Comparison of ENCODE assay signal across 8 cellular contexts in genomic region chr1:6614953-6615785, GRCh38. TPM values are rescaled to one million over a fixed set of nuclear protein-coding genes. Genes with fewer than 3 reads are reported as not detected.
DNase-seq lines count a peak whose midpoint lies in the region; ATAC-seq, FAIRE-seq and TF ChIP-seq lines count a peak whose summit lies in the region.

No MANE protein-coding gene starts in this region.

- peak overlapping the region; percentile 86 to 89 (median 87) for H3K4me3 Mint-ChIP-seq in brain

- H3K4ac ChIP-seq in mesendoderm (ENCODE audit: low read depth, low read length) = peak overlapping the region; percentile 91

- H3K27ac Mint-ChIP-seq in brain = peak overlapping the region; percentile 71 to 93 (median 82)

- H2BK120ac ChIP-seq in mesendoderm (ENCODE audit: low read depth, low read length) = peak overlapping the region; percentile 34

- H3K27me3 ChIP-seq in HUES48 (ENCODE audit: control insufficient read depth, insufficient read depth, low read length) (peaks cover 10% of the 10 kb centered on the region; the same call in 1 of the 2 replicates), mesendoderm (ENCODE audit: insufficient read depth, low read length, poor library complexity) (no peaks in the 10 kb centered on the region), vagina (no peaks in the 10 kb centered on the region)

- WGBS in A549 (ENCODE audit: missing lambda C conversion rate) = 75% methylated on average over 5 of the region's 78 CpGs
- WGBS in mesendoderm (ENCODE audit: extremely low coverage, insufficient coverage, low lambda C conversion rate) = no CpG with 5 or more reads among the region's 78 CpGs

- H3K23ac ChIP-seq in mesendoderm (ENCODE audit: low read length) = peak overlapping the region; percentile 66

- H3K79me2 ChIP-seq in mesendoderm (ENCODE audit: control insufficient read depth, insufficient read depth, low read length) = peaks cover 31% of the 10 kb centered on the region

- H3K36me3 Mint-ChIP-seq in brain = peaks cover 20% of the 10 kb centered on the region

- H2AK5ac ChIP-seq in mesendoderm (ENCODE audit: low read length) = no peak overlapping the region

- TF ChIP-seq POLR2A in A549 (IDR thresholded peaks at IDR 0.05; ENCODE audit: low read length) = no peak
- TF ChIP-seq POLR2A in vagina (IDR thresholded peaks at IDR 0.05) = no peak

- H3K9me3 Mint-ChIP-seq in brain = no peaks in the 10 kb centered on the region

- peak overlapping the region; percentile 44; the same call in 1 of the 2 replicates for H3K9ac ChIP-seq in HUES48 (ENCODE audit: low read depth, low read length)
- peak overlapping the region; percentile 80 for H3K9ac ChIP-seq in mesendoderm (ENCODE audit: low read length)

- DNase-seq in A549 (ENCODE audit: low read depth in 1 of 2, low spot score in 1 of 2) = no peak
- DNase-seq in mesendoderm = peak; percentile 18
- no peak for DNase-seq in vagina (ENCODE audit: extremely low spot score in 2 of 2)
- no peak for DNase-seq in effector CD8-positive, alpha-beta T cell (lab: John Stamatoyannopoulos, UW)

- CTCF ChIA-PET in A549 (lab: Yijun Ruan, JAX) = no interaction called here

- H3K79me1 ChIP-seq in mesendoderm (ENCODE audit: low read length) = peaks cover 10% of the 10 kb centered on the region

- H3K27me3 Mint-ChIP-seq in brain = peaks cover 4% of the 10 kb centered on the region

- H3K4me2 ChIP-seq in A549 (peak overlapping the region; percentile 94), mesendoderm (ENCODE audit: low read length) (peak overlapping the region; percentile 39)

- H3K18ac ChIP-seq in mesendoderm (ENCODE audit: low read length) = peak overlapping the region; percentile 98

- FAIRE-seq in A549 (lab: Jason Lieb, UNC) = no peak

- TF ChIP-seq RAD21 in A549 (conservative IDR thresholded peaks at IDR 0.05 in 1 of 2, IDR thresholded peaks at IDR 0.05 in 1 of 2) = no peak

- ATAC-seq in A549 (no peak), GM19328 (IDR thresholded peaks at IDR 0.05; ENCODE audit: unreplicated experiment) (no peak), GM18861 (IDR thresholded peaks at IDR 0.05; ENCODE audit: unreplicated experiment) (no peak)

- no peak overlapping the region for H2BK5ac ChIP-seq in mesendoderm (ENCODE audit: low read length)

- peaks cover 46% of the 10 kb centered on the region for H3K4me1 Mint-ChIP-seq in brain

- intact Hi-C loops in vagina (cut with DNase I) = no loop called here

- TF ChIP-seq EP300 in A549 (IDR thresholded peaks at IDR 0.05) = no peak

- no peak overlapping the region for H4K5ac ChIP-seq in mesendoderm (ENCODE audit: low read length)

- no peak overlapping the region for H2BK15ac ChIP-seq in mesendoderm (replicated peaks; ENCODE audit: low read depth)

- peak overlapping the region; percentile 99 for H3K4me3 ChIP-seq in A549
- H3K4me3 ChIP-seq in HUES48 (ENCODE audit: low read depth, low read length) = peak overlapping the region; percentile 70
- peak overlapping the region; percentile 58 for H3K4me3 ChIP-seq in mesendoderm (ENCODE audit: low read length)
- H3K4me3 ChIP-seq in vagina = peak overlapping the region; percentile 85 to 98

- H3K56ac ChIP-seq in mesendoderm (ENCODE audit: low read length) = peak overlapping the region; percentile 81

- TF ChIP-seq CTCF in A549 (IDR thresholded peaks at IDR 0.05) (no peak), brain (conservative IDR thresholded peaks at IDR 0.05) (no peak), vagina (IDR thresholded peaks at IDR 0.05) (no peak)

- H4K8ac ChIP-seq in mesendoderm (ENCODE audit: low read depth, low read length) = no peak overlapping the region

- H3K36me3 ChIP-seq in HUES48 (ENCODE audit: control insufficient read depth, insufficient read depth, low read length) = peaks cover 37% of the 10 kb centered on the region
- H3K36me3 ChIP-seq in mesendoderm (ENCODE audit: control insufficient read depth, insufficient read depth, low read length) = peaks cover 8% of the 10 kb centered on the region
- peaks cover 0 to 22% of the 10 kb centered on the region in 2 donors for H3K36me3 ChIP-seq in vagina

- H3K4me1 ChIP-seq in A549 = peaks cover 12% of the 10 kb centered on the region; the same call in 2 of the 3 replicates
- H3K4me1 ChIP-seq in HUES48 (ENCODE audit: control insufficient read depth, insufficient read depth, low read length) = 0 out of 2 replicates have a peak, but pooled peaks cover 4% of the 10 kb centered on the region
- H3K4me1 ChIP-seq in mesendoderm (ENCODE audit: control insufficient read depth, low read depth, low read length) = no peaks in the 10 kb centered on the region
- peaks cover 39% of the 10 kb centered on the region for H3K4me1 ChIP-seq in vagina

- peak overlapping the region; percentile 94 to 98 for H3K27ac ChIP-seq in A549
- H3K27ac ChIP-seq in HUES48 (ENCODE audit: low read depth, low read length) = peak overlapping the region; percentile 59
- no peak overlapping the region for H3K27ac ChIP-seq in mesendoderm (ENCODE audit: low read depth, low read length)
- peak overlapping the region; percentile 97 for H3K27ac ChIP-seq in vagina

- H3K9me3 ChIP-seq in A549 (no peaks in the 10 kb centered on the region), HUES48 (ENCODE audit: control insufficient read depth, insufficient read depth, low read length) (no peaks in the 10 kb centered on the region), vagina (no peaks in the 10 kb centered on the region)

- POLR2A ChIA-PET in A549 (lab: Yijun Ruan, JAX) = no interaction called here

TF ChIP-seq in A549, 52 proteins besides CTCF, POLR2A, EP300 and RAD21 (continues in another document):
- TF ChIP-seq HOXA7 (CRISPR knock-in tag; IDR thresholded peaks at IDR 0.05) (no peak), E2F6 (IDR thresholded peaks at IDR 0.05; ENCODE audit: borderline replicate concordance, low read depth) (no peak), EHMT2 (IDR thresholded peaks at IDR 0.05; ENCODE audit: low read depth) (no peak), CHD2 (IDR thresholded peaks at IDR 0.05; ENCODE audit: low read length, partially characterized antibody) (no peak), ZNF302 (CRISPR knock-in tag; IDR thresholded peaks at IDR 0.05) (no peak)

RNA-seq across cellular contexts. Expression of gene PHF13, which starts 1.6 kb away (rescaled TPM):
- polyA plus RNA-seq in A549 (2011; rRNA removed) (4.3 TPM in 2 replicates), A549 (2017; fragmentation: RNase III; extraction: RNeasy Plus Mini Kit Qiagen cat#74134 plus additional on column Dnase treatment) (8.9 to 10.5 TPM (median 10.4 TPM) in 3 replicates), brain (ENCODE audit: insufficient read depth, low read depth, low replicate concordance) (31.7 TPM)
- 3.1 and 3.7 TPM in 2 replicates for polyA plus RNA-seq in A549 (2012; cell fraction: cytosol; rRNA removed)
- 4.6 and 5.5 TPM in 2 replicates for polyA plus RNA-seq in A549 (2012; cell fraction: nucleus; rRNA removed)
- polyA minus RNA-seq in A549 (2011; rRNA and poly(A)+ RNA removed) = 3.9 and 4.2 TPM in 2 replicates
- polyA plus RNA-seq in mesendoderm (2013, experiment 1 of 2) = 14.6 TPM
- 14.9 TPM for polyA plus RNA-seq in mesendoderm (2013, experiment 2 of 2)
- 21.6 TPM for total RNA-seq in vagina

RNA-seq across cellular contexts. Expression of gene THAP3, which starts 9.5 kb away (rescaled TPM):
- polyA plus RNA-seq in A549 (2011; rRNA removed) (6.5 and 7.2 TPM in 2 replicates), A549 (2017; fragmentation: RNase III; extraction: RNeasy Plus Mini Kit Qiagen cat#74134 plus additional on column Dnase treatment) (10.8 to 12.5 TPM (median 12.0 TPM) in 3 replicates), brain (ENCODE audit: insufficient read depth, low read depth, low replicate concordance) (28.1 TPM)
- 11.4 and 14.1 TPM in 2 replicates for polyA plus RNA-seq in A549 (2012; cell fraction: cytosol; rRNA removed)
- 21.8 and 29.0 TPM in 2 replicates for polyA plus RNA-seq in A549 (2012; cell fraction: nucleus; rRNA removed)
- 7.2 and 8.9 TPM in 2 replicates for polyA minus RNA-seq in A549 (2011; rRNA and poly(A)+ RNA removed)
- 6.8 TPM for polyA plus RNA-seq in mesendoderm (2013, experiment 1 of 2)
- 6.4 TPM for polyA plus RNA-seq in mesendoderm (2013, experiment 2 of 2)
- 29.0 TPM for total RNA-seq in vagina

RNA-seq across cellular contexts. Expression of gene KLHL21, which starts 12.5 kb away (rescaled TPM):
- 3.3 and 3.5 TPM in 2 replicates for polyA plus RNA-seq in A549 (2011; rRNA removed)
- 9.3 and 12.1 TPM in 2 replicates for polyA plus RNA-seq in A549 (2012; cell fraction: cytosol; rRNA removed)
- 24.8 and 37.6 TPM in 2 replicates for polyA plus RNA-seq in A549 (2012; cell fraction: nucleus; rRNA removed)
- 9.2 to 10.5 TPM (median 10.2 TPM) in 3 replicates for polyA plus RNA-seq in A549 (2017; fragmentation: RNase III; extraction: RNeasy Plus Mini Kit Qiagen cat#74134 plus additional on column Dnase treatment)
- 4.0 and 5.0 TPM in 2 replicates for polyA minus RNA-seq in A549 (2011; rRNA and poly(A)+ RNA removed)
- 22.0 TPM for polyA plus RNA-seq in brain (ENCODE audit: insufficient read depth, low read depth, low replicate concordance)
- 11.2 TPM for polyA plus RNA-seq in mesendoderm (2013, experiment 1 of 2)
- 10.9 TPM for polyA plus RNA-seq in mesendoderm (2013, experiment 2 of 2)
- total RNA-seq in vagina = 54.3 TPM

RNA-seq across cellular contexts. Expression of gene ZBTB48, which starts 35.4 kb away (rescaled TPM):
- polyA plus RNA-seq in A549 (2011; rRNA removed) (5.8 and 8.0 TPM in 2 replicates), A549 (2017; fragmentation: RNase III; extraction: RNeasy Plus Mini Kit Qiagen cat#74134 plus additional on column Dnase treatment) (11.3 to 13.4 TPM (median 13.1 TPM) in 3 replicates), brain (ENCODE audit: insufficient read depth, low read depth, low replicate concordance) (24.0 TPM)
- polyA plus RNA-seq in A549 (2012; cell fraction: cytosol; rRNA removed) = 17.6 and 18.9 TPM in 2 replicates
- polyA plus RNA-seq in A549 (2012; cell fraction: nucleus; rRNA removed) = 40.3 and 64.8 TPM in 2 replicates
- polyA minus RNA-seq in A549 (2011; rRNA and poly(A)+ RNA removed) = 14.7 and 21.1 TPM in 2 replicates
- 16.1 TPM for polyA plus RNA-seq in mesendoderm (2013, experiment 1 of 2)
- polyA plus RNA-seq in mesendoderm (2013, experiment 2 of 2) = 14.9 TPM
- 9.1 TPM for total RNA-seq in vagina
